ENCODE assay signal across 10 cellular contexts in the genomic region with DNA sequence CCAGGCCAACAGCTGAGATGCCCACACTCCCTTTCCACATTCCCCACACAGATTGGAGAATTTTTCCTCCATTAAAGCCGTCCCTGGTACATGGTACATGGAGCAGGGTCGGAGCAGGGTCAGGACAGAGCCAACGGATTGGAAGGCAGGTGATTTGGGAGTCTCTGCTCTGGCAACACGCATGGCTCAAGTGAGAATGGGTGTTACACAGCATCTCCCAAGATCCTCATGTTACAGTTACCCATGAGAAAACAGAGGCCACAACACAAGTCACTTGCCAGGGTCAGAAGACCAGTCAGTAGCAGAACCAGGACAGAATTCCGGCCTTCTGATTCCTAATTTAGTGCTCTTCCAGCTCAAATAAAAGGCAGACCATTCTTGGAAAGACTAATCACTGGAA. TPM values are rescaled to one million over a fixed set of nuclear protein-coding genes. Genes with fewer than 3 reads are reported as not detected.
A peak's percentile ranks its signal among the peaks of the same experiment; 100 is the strongest.
DNase-seq lines count a peak whose midpoint lies in the region; ATAC-seq and TF ChIP-seq lines count a peak whose summit lies in the region.
"Had no signal": no experiment of that assay in that cellular context is flagged by ENCODE, and none has a peak within 500 bp of the region (broad histone marks: within the 10 kb centered on the region; RNA-seq: fewer than 3 reads in every experiment).

No MANE protein-coding gene starts in this region.

- POLR2A ChIA-PET in PC-3 (lab: Charles Lee; ENCODE audit: unreplicated experiment) = interaction anchor here (0.6 kb wide), 1 partner anchor 17 kb away, joined by 11 read pairs; no protein-coding TSS in a partner anchor

- no peaks in the 10 kb centered on the region for H3K9me2 ChIP-seq in PC-3 (replicated peaks; ENCODE audit: low read length)

- H3K4me2 ChIP-seq in PC-3 (ENCODE audit: low read length) = no peak overlapping the region

- H3K9ac ChIP-seq in PC-3 (ENCODE audit: low read length) (no peak overlapping the region), mucosa of rectum (ENCODE audit: low read depth in 1 of 2, low read length in 2 of 2) (no peak overlapping the region)

- H3K4me1 ChIP-seq in PC-3 (ENCODE audit: insufficient read depth, low read length) (peaks cover 12% of the 10 kb centered on the region), esophagus (ENCODE audit: control insufficient read depth in 2 of 2, insufficient read depth in 2 of 2, low read length in 1 of 2) (no peaks in the 10 kb centered on the region), mucosa of rectum (ENCODE audit: control insufficient read depth in 2 of 2, insufficient read depth in 2 of 2, low read length in 2 of 2) (no peaks in the 10 kb centered on the region), mucosa of descending colon (ENCODE audit: low read depth) (no peaks in the 10 kb centered on the region)

- DNase-seq in PC-3 (no peak), substantia nigra (lab: John Stamatoyannopoulos, UW) (no peak), C1 segment of cervical spinal cord (lab: John Stamatoyannopoulos, UW) (no peak), mucosa of descending colon (no peak), GM13976 (ENCODE audit: low spot score) (no peak), NCI-H526 (lab: John Stamatoyannopoulos, UW) (no peak)
- DNase-seq: CD4-positive, alpha-beta memory T cell; NCI-H1436 had no signal

- H3K79me2 ChIP-seq in PC-3 (ENCODE audit: low read length) = no peaks in the 10 kb centered on the region

- 68 to 77% methylated on average over 5 of the region's 5 CpGs for WGBS in esophagus, 2 donors

- ATAC-seq in PC-3 (no peak), mucosa of descending colon (no peak)

- no peak overlapping the region for H2AFZ ChIP-seq in PC-3 (ENCODE audit: low read length)

- H3F3A ChIP-seq in PC-3 (ENCODE audit: low read length, unreplicated experiment) = no peaks in the 10 kb centered on the region

- CTCF ChIA-PET in PC-3 (lab: Charles Lee) = no interaction called here

- H3K36me3 ChIP-seq in PC-3 (ENCODE audit: low read depth, low read length) (no peaks in the 10 kb centered on the region), esophagus (ENCODE audit: control insufficient read depth in 2 of 2, insufficient read depth in 2 of 2, low read length in 1 of 2) (peaks cover 4 to 6% of the 10 kb centered on the region in 2 donors), mucosa of rectum (ENCODE audit: control insufficient read depth in 2 of 2, insufficient read depth in 2 of 2, low read length in 2 of 2) (peaks cover 9 to 11% of the 10 kb centered on the region in 2 donors), mucosa of descending colon (ENCODE audit: low read depth) (no peaks in the 10 kb centered on the region)

- no peaks in the 10 kb centered on the region for H4K20me1 ChIP-seq in PC-3 (ENCODE audit: low read length)

- H3K27ac ChIP-seq in PC-3 (ENCODE audit: low read length) = peak overlapping the region; percentile 28
- peak overlapping the region; percentile 38 to 48 for H3K27ac ChIP-seq in esophagus (ENCODE audit: low read depth in 2 of 2, low read length in 1 of 2)
- H3K27ac ChIP-seq in mucosa of rectum (ENCODE audit: low read depth in 2 of 2, low read length in 2 of 2) = peak overlapping the region; percentile 50 to 61
- peak overlapping the region; percentile 26 for H3K27ac ChIP-seq in substantia nigra (ENCODE audit: low read depth, low read length, poor library complexity, severe bottlenecking)

- H3K4me3 ChIP-seq in PC-3 (ENCODE audit: low read length) (no peak overlapping the region), esophagus (ENCODE audit: low read depth in 1 of 2, low read length in 2 of 2) (no peak overlapping the region), mucosa of rectum (ENCODE audit: low read length in 2 of 2) (no peak overlapping the region), mucosa of descending colon (no peak overlapping the region)

- intact Hi-C loops in PC-3 (cut with micrococcal nuclease) (no loop called here), mucosa of descending colon (cut with DNase I, micrococcal nuclease) (no loop called here)

- in situ Hi-C loops in GM13976 (cut with MboI; ENCODE audit: low sequenced_read_pairs, unreplicated experiment) = no loop called here

- H3K27me3 ChIP-seq in PC-3 (ENCODE audit: low read length) = no peaks in the 10 kb centered on the region
- H3K27me3 ChIP-seq in esophagus (ENCODE audit: control insufficient read depth in 1 of 2, insufficient read depth in 2 of 2, low read length in 2 of 2) = no peaks in the 10 kb centered on the region
- no peaks in the 10 kb centered on the region for H3K27me3 ChIP-seq in mucosa of rectum (ENCODE audit: control insufficient read depth in 2 of 2, insufficient read depth in 2 of 2, low read length in 2 of 2)

- no peaks in the 10 kb centered on the region for H3K9me3 ChIP-seq in PC-3 (ENCODE audit: low read length)
- no peaks in the 10 kb centered on the region for H3K9me3 ChIP-seq in esophagus (ENCODE audit: control insufficient read depth in 2 of 2, insufficient read depth in 1 of 2, low read depth in 1 of 2, low read length in 1 of 2)
- H3K9me3 ChIP-seq in mucosa of rectum (ENCODE audit: control insufficient read depth in 2 of 2, low read length in 2 of 2) = no peaks in the 10 kb centered on the region
- no peaks in the 10 kb centered on the region for H3K9me3 ChIP-seq in mucosa of descending colon

- TF ChIP-seq CTCF in PC-3 (conservative IDR thresholded peaks at IDR 0.05; ENCODE audit: low read depth, low read length) (no peak), mucosa of descending colon (IDR thresholded peaks at IDR 0.05) (no peak), GM13976 (IDR thresholded peaks at IDR 0.05; ENCODE audit: borderline replicate concordance, control extremely low read depth, extremely low read depth, insufficient read depth, missing control alignments) (no peak)

- no TSS peak for BruUV-seq in PC-3 (replicated peaks; lab: Mats Ljungman, UMichigan)

RNA-seq across cellular contexts. Expression of a gene that starts 7.7 kb away (rescaled TPM):
- total RNA-seq in PC-3 (2014; rRNA removed) (not detected in 2 replicates), mucosa of descending colon (under 1 TPM in 1 of 3 donors, not detected in 2; 0.19 TPM)
- polyA plus RNA-seq in esophagus = under 1 TPM in 1 of 2 donors, not detected in 1; 0.04 TPM
- total RNA-seq: CD4-positive, alpha-beta memory T cell had no signal
- polyA plus RNA-seq: CD4-positive, alpha-beta memory T cell had no signal

RNA-seq across cellular contexts. Expression of a gene that starts 10.5 kb away (rescaled TPM):
- total RNA-seq in PC-3 (2014; rRNA removed) (7.1 and 7.3 TPM in 2 replicates), mucosa of descending colon (10 to 100 TPM in 2 of 3 donors, 1 to 10 TPM in 1; 8.0 to 13.2 (median 12.8) TPM)
- 1 to 10 TPM; 7.8 to 8.1 TPM for polyA plus RNA-seq in esophagus

RNA-seq across cellular contexts. Expression of a gene that starts 10.9 kb away (rescaled TPM):
- total RNA-seq in PC-3 (2014; rRNA removed) (16.1 and 27.1 TPM in 2 replicates), mucosa of descending colon (10 to 100 TPM; 76.4 to 95.2 (median 90.6) TPM)
- 10 to 100 TPM; 27.3 to 33.8 TPM for polyA plus RNA-seq in esophagus
